ENCODE assay signal across 13 cellular contexts in the genomic region with DNA sequence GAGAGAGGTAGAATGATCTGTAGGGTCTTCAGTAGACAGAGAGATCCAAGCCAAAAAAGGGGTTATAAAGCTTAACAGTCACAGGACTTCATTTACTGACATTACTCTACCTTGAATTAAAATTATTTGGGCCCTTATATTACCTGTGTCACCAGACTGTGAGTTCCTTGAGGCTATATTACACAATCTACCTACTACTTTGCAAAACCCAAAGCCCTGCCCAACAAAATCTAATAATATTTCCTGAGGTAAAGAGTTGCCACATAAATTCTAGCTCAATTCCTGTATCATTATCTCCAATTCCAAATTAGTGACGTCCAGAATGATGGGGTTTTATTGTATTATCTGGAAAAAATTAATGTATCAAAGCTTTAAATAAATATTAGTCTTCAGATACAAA. TPM values are rescaled to one million over a fixed set of nuclear protein-coding genes. Genes with fewer than 3 reads are reported as not detected.
DNase-seq lines count a peak whose midpoint lies in the region; ATAC-seq, FAIRE-seq and TF ChIP-seq lines count a peak whose summit lies in the region.
"Had no signal": no experiment of that assay in that cellular context is flagged by ENCODE, and none has a peak within 500 bp of the region (broad histone marks: within the 10 kb centered on the region; RNA-seq: fewer than 3 reads in every experiment).

No MANE protein-coding gene starts in this region.

- no peaks in the 10 kb centered on the region for H3K9me2 ChIP-seq in Loucy (replicated peaks; ENCODE audit: low read depth, low read length)

- H3K4me1 ChIP-seq in CD4-positive, CD25-positive, alpha-beta regulatory T cell (ENCODE audit: control insufficient read depth, insufficient read depth, low read length, poor library complexity, severe bottlenecking) = peaks cover 31% of the 10 kb centered on the region
- H3K4me1 ChIP-seq in Loucy (ENCODE audit: insufficient read depth, low read length, poor library complexity, severe bottlenecking) = peaks cover 49% of the 10 kb centered on the region
- peaks cover 17 to 87% (median 43%) of the 10 kb centered on the region in 6 donors for H3K4me1 ChIP-seq in spleen
- H3K4me1 ChIP-seq in mucosa of descending colon (ENCODE audit: low read depth) = peaks cover 13% of the 10 kb centered on the region

- intact Hi-C loops in spleen (cut with DNase I; ENCODE audit: low total_unique reads) = no loop called here
- intact Hi-C loops in mucosa of descending colon (cut with DNase I, micrococcal nuclease) = no loop called here

- peaks cover 13% of the 10 kb centered on the region for H3K36me3 ChIP-seq in CD4-positive, CD25-positive, alpha-beta regulatory T cell (ENCODE audit: control insufficient read depth, insufficient read depth, low read length)
- H3K36me3 ChIP-seq in Loucy (ENCODE audit: insufficient read depth, low read length) = no peaks in the 10 kb centered on the region
- no peaks in the 10 kb centered on the region for H3K36me3 ChIP-seq in bronchial epithelial cell (ENCODE audit: control insufficient read depth, insufficient read depth, low read length)
- H3K36me3 ChIP-seq in spleen = peaks cover 0 to 41% (median 14%) of the 10 kb centered on the region in 6 donors
- H3K36me3 ChIP-seq in mucosa of descending colon (ENCODE audit: low read depth) = no peaks in the 10 kb centered on the region

- H3K27me3 Mint-ChIP-seq in CD4-positive, CD25-positive, alpha-beta regulatory T cell = peaks cover 4% of the 10 kb centered on the region
- H3K27me3 Mint-ChIP-seq in neural crest cell (ENCODE audit: low read depth) = peaks cover 8% of the 10 kb centered on the region
- H3K27me3 Mint-ChIP-seq: activated CD4-positive, alpha-beta memory T cell treated with anti-CD3 and anti-CD28 coated beads for 36 hours; activated naive CD4-positive, alpha-beta T cell treated with anti-CD3 and anti-CD28 coated beads, Interleukin-2, amount 10 ng/mL, durations not matched to agents 7 days and 5 days had no signal

- WGBS in spleen, 5 donors = 42 to 73% (median 48%) methylated on average over 1 of the region's 1 CpG

- peaks cover 28% of the 10 kb centered on the region for H4K20me1 ChIP-seq in Loucy (ENCODE audit: insufficient read depth, low read length, poor library complexity, severe bottlenecking)

- H3K4me3 ChIP-seq in CD4-positive, CD25-positive, alpha-beta regulatory T cell (ENCODE audit: low read depth, low read length) = peak overlapping the region; percentile 98
- H3K4me3 ChIP-seq in Loucy (ENCODE audit: low read length, poor library complexity, severe bottlenecking) (peak overlapping the region; percentile 89), bronchial epithelial cell (ENCODE audit: low read depth, low read length) (no peak overlapping the region), spleen (peak overlapping the region in 4 of 8 donors; percentile 63 to 82 (median 70)), mucosa of descending colon (no peak overlapping the region)

- H3K4me1 Mint-ChIP-seq in CD4-positive, CD25-positive, alpha-beta regulatory T cell = peaks cover 38 to 67% (median 56%) of the 10 kb centered on the region in 4 donors
- peaks cover 53% of the 10 kb centered on the region for H3K4me1 Mint-ChIP-seq in neural crest cell

- no peak for ATAC-seq in CD4-positive, CD25-positive, alpha-beta regulatory T cell (ENCODE audit: low read depth in 2 of 2)
- ATAC-seq in GM19455 (IDR thresholded peaks at IDR 0.05; ENCODE audit: unreplicated experiment) (no peak), mucosa of descending colon (no peak), HG03432 (IDR thresholded peaks at IDR 0.05; ENCODE audit: unreplicated experiment) (no peak)
- ATAC-seq: CD8-positive, alpha-beta T cell had no signal

- H3F3A ChIP-seq in Loucy (ENCODE audit: low read depth) = no peaks in the 10 kb centered on the region

- DNase-seq in CD4-positive, CD25-positive, alpha-beta regulatory T cell = no peak
- DNase-seq in bronchial epithelial cell (ENCODE audit: low read depth) (peak; percentile 75), neural crest cell (ENCODE audit: low read depth, low spot score) (no peak), spleen (no peak), mucosa of descending colon (no peak)
- DNase-seq: activated CD4-positive, alpha-beta memory T cell treated with anti-CD3 and anti-CD28 coated beads for 36 hours; activated naive CD4-positive, alpha-beta T cell treated with anti-CD3 and anti-CD28 coated beads, Interleukin-2, amount 10 ng/mL, durations not matched to agents 7 days and 5 days; CD8-positive, alpha-beta T cell; NCI-H187; NCI-H774 had no signal

- FAIRE-seq in bronchial epithelial cell (lab: Jason Lieb, UNC) = no peak

- TF ChIP-seq CTCF in Loucy (conservative IDR thresholded peaks at IDR 0.05; ENCODE audit: low read length) = no peak
- TF ChIP-seq CTCF in bronchial epithelial cell (IDR thresholded peaks at IDR 0.05; ENCODE audit: insufficient read depth, low read length, severe bottlenecking) = no peak
- no peak for TF ChIP-seq CTCF in neural crest cell (conservative IDR thresholded peaks at IDR 0.05)
- no peak for TF ChIP-seq CTCF in spleen (IDR thresholded peaks at IDR 0.05 in 8 of 11, conservative IDR thresholded peaks at IDR 0.05 in 3 of 11)
- TF ChIP-seq CTCF in mucosa of descending colon (IDR thresholded peaks at IDR 0.05) = no peak

- H3K9ac ChIP-seq in Loucy (ENCODE audit: low read depth, low read length, poor library complexity, severe bottlenecking) = peak overlapping the region; percentile 85

- peak overlapping the region; percentile 64 to 77 (median 70) for H3K4me3 Mint-ChIP-seq in CD4-positive, CD25-positive, alpha-beta regulatory T cell
- peak overlapping the region; percentile 73 for H3K4me3 Mint-ChIP-seq in neural crest cell
- H3K4me3 Mint-ChIP-seq: activated CD4-positive, alpha-beta memory T cell treated with anti-CD3 and anti-CD28 coated beads for 36 hours had no signal

- no peak overlapping the region for H3K27ac ChIP-seq in CD4-positive, CD25-positive, alpha-beta regulatory T cell (ENCODE audit: insufficient read depth, low read length, poor library complexity, severe bottlenecking)
- peak overlapping the region in 1 of 8 donors; percentile 95 for H3K27ac ChIP-seq in spleen

- H3K79me2 ChIP-seq in Loucy (ENCODE audit: insufficient read depth, low read length) = peaks cover 71% of the 10 kb centered on the region

- no peaks in the 10 kb centered on the region for H3K27me3 ChIP-seq in CD4-positive, CD25-positive, alpha-beta regulatory T cell (ENCODE audit: control insufficient read depth, insufficient read depth, low read length)
- no peaks in the 10 kb centered on the region for H3K27me3 ChIP-seq in Loucy (ENCODE audit: insufficient read depth, low read length, poor library complexity, severe bottlenecking)
- H3K27me3 ChIP-seq in bronchial epithelial cell (ENCODE audit: control insufficient read depth, insufficient read depth, low read length) = no peaks in the 10 kb centered on the region
- H3K27me3 ChIP-seq in spleen (replicated peaks in 1 of 7) = no peaks in the 10 kb centered on the region

- H3K27ac Mint-ChIP-seq in CD4-positive, CD25-positive, alpha-beta regulatory T cell = peak overlapping the region; percentile 3 to 77 (median 59)
- H3K27ac Mint-ChIP-seq in neural crest cell (ENCODE audit: unreplicated experiment) = no peak overlapping the region
- H3K27ac Mint-ChIP-seq: activated CD4-positive, alpha-beta memory T cell treated with anti-CD3 and anti-CD28 coated beads for 36 hours; activated naive CD4-positive, alpha-beta T cell treated with anti-CD3 and anti-CD28 coated beads, Interleukin-2, amount 10 ng/mL, durations not matched to agents 7 days and 5 days; CD8-positive, alpha-beta T cell had no signal

- H3K9me3 ChIP-seq in CD4-positive, CD25-positive, alpha-beta regulatory T cell (ENCODE audit: control insufficient read depth in 2 of 2, low read length in 2 of 2) = no peaks in the 10 kb centered on the region
- H3K9me3 ChIP-seq in Loucy (ENCODE audit: insufficient read depth, low read depth, low read length) = no peaks in the 10 kb centered on the region
- no peaks in the 10 kb centered on the region for H3K9me3 ChIP-seq in spleen
- no peaks in the 10 kb centered on the region for H3K9me3 ChIP-seq in mucosa of descending colon

- H2AFZ ChIP-seq in Loucy (ENCODE audit: low read length) = no peak overlapping the region

- H3K4me2 ChIP-seq in Loucy (ENCODE audit: low read depth, low read length, poor library complexity, severe bottlenecking) = peak overlapping the region; percentile 99

- peaks cover 27% of the 10 kb centered on the region for H3K36me3 Mint-ChIP-seq in CD4-positive, CD25-positive, alpha-beta regulatory T cell
- H3K36me3 Mint-ChIP-seq in neural crest cell (ENCODE audit: low read depth) = peaks cover 23% of the 10 kb centered on the region

- H3K9me3 Mint-ChIP-seq in CD4-positive, CD25-positive, alpha-beta regulatory T cell = peaks cover 0 to 1% (median 0%) of the 10 kb centered on the region in 7 donors
- no peaks in the 10 kb centered on the region for H3K9me3 Mint-ChIP-seq in neural crest cell
- H3K9me3 Mint-ChIP-seq: activated CD4-positive, alpha-beta memory T cell treated with anti-CD3 and anti-CD28 coated beads for 36 hours; activated naive CD4-positive, alpha-beta T cell treated with anti-CD3 and anti-CD28 coated beads, Interleukin-2, amount 10 ng/mL, durations not matched to agents 7 days and 5 days; CD8-positive, alpha-beta T cell had no signal

- no peak for TF ChIP-seq POLR2A in spleen (IDR thresholded peaks at IDR 0.05)

RNA-seq across cellular contexts. Expression of gene UBR1, which starts 1.9 kb away (rescaled TPM):
- 48.2 TPM for total RNA-seq in CD4-positive, CD25-positive, alpha-beta regulatory T cell
- polyA plus RNA-seq in CD4-positive, CD25-positive, alpha-beta regulatory T cell = 10 to 100 TPM; 15.9 to 18.7 (median 17.3) TPM
- total RNA-seq in bronchial epithelial cell (15.9 and 18.4 TPM in 2 replicates), neural crest cell (23.9 and 29.3 TPM in 2 replicates), spleen (10 to 100 TPM; 35.3 to 69.2 (median 45.9) TPM), mucosa of descending colon (10 to 100 TPM; 20.3 to 37.0 (median 26.8) TPM)
- 1 to 10 TPM; 4.3 to 5.9 (median 4.7) TPM for polyA plus RNA-seq in spleen

RNA-seq across cellular contexts. Expression of gene TMEM62, which starts 29.4 kb away (rescaled TPM):
- total RNA-seq in CD4-positive, CD25-positive, alpha-beta regulatory T cell = 30.0 TPM
- polyA plus RNA-seq in CD4-positive, CD25-positive, alpha-beta regulatory T cell = 10 to 100 TPM; 11.4 to 18.1 (median 14.2) TPM
- total RNA-seq in bronchial epithelial cell = 22.5 and 26.1 TPM in 2 replicates
- total RNA-seq in neural crest cell = 15.3 and 15.8 TPM in 2 replicates
- 10 to 100 TPM; 24.4 to 47.7 (median 30.6) TPM for total RNA-seq in spleen
- polyA plus RNA-seq in spleen = 10 to 100 TPM; 17.7 to 35.5 (median 21.7) TPM
- 10 to 100 TPM; 26.8 to 43.7 (median 34.9) TPM for total RNA-seq in mucosa of descending colon

Comparison
In these comparisons a context has a peak if more than half of its experiments do, and no peak if none do; other contexts are left out.
1. H3K4me3 ChIP-seq: peak in CD4-positive, CD25-positive, alpha-beta regulatory T cell (single experiment) and Loucy (single experiment); none in bronchial epithelial cell (single experiment) and mucosa of descending colon (single experiment).